ENCODE assay signal across 16 cellular contexts in the genomic region with DNA sequence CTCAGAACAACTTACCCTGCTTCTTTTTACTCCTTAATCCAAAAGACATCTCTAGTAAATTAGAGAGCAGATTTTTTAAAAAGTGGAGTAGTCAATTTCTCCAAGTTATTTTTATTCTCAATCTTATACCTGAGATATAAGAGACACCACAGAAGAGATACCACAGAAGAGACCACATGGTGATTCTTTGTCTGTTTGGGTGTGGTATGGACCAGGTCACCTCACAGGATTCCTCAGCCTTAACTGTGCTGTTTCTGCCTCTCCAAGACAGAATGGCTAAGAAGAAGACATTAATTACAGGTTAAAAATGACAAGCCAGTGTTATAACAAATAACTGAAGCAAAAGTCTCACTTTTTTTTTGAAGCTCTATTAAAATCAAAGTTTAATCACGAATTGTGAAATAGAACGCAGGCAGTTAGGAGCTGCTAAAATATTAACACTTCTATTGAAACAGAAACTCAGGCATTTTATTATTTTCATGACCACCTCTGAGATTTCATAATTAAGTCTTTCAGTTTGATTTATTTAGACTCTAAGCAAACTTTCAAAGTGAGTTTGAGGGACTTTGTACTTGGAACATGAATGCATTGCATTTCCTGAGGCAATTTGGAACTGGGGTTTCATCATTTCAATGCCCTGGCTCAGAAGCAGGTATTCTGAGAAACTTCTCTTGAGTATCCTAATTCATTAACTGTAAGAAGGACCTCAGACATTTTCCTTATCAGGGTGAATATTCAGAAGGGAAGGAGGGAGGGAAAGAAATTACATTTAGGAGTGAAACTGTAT.
"Had no signal": no experiment of that assay in that cellular context is flagged by ENCODE, and none has a peak within 500 bp of the region (broad histone marks: within the 10 kb centered on the region; RNA-seq: fewer than 3 reads in every experiment).

No MANE protein-coding gene starts in this region.

- H3K36me3 ChIP-seq: adrenal gland, prostate gland, upper lobe of right lung had no signal

- ATAC-seq: activated CD4-positive, CD25-positive, alpha-beta regulatory T cell treated with anti-CD3 and anti-CD28 coated beads, Interleukin-2, amount 50 U/mL, for 24 hours; left colon; natural killer cell treated with Interleukin-12 subunit alpha and Interleukin-12 subunit beta and Interleukin-15 and Interleukin-18, amount 100 ng/mL, for 72 hours; stimulated activated naive CD8-positive, alpha-beta T cell treated with anti-CD3 and anti-CD28 coated beads, Interleukin-15, amount 100 ng/mL, for 72 hours; upper lobe of right lung had no signal

- H3K27me3 ChIP-seq: adrenal gland, testis, upper lobe of right lung had no signal

- H3K4me3 ChIP-seq: adrenal gland, prostate gland, testis, upper lobe of right lung had no signal

- H3K27ac ChIP-seq: adrenal gland, prostate gland, testis, upper lobe of right lung had no signal

- H3K4me1 ChIP-seq: adrenal gland, prostate gland, testis, upper lobe of right lung had no signal

- H3K9me3 ChIP-seq: adrenal gland, prostate gland, testis, upper lobe of right lung had no signal

- DNase-seq: activated naive CD4-positive, alpha-beta T cell treated with anti-CD3 and anti-CD28 coated beads, Interleukin-2, amount 10 ng/mL, durations not matched to agents 7 days and 5 days; adrenal gland; cerebellar nuclear complex; dermis blood vessel endothelial cell; left colon; mammary epithelial cell; nucleus accumbens; stimulated activated CD4-positive, alpha-beta T cell treated with anti-CD3 and anti-CD28 coated beads, Interleukin-12 subunit alpha, Interleukin-12 subunit beta, amount 100 ng/mL, for 4 hours; stimulated activated CD8-positive, alpha-beta memory T cell treated with anti-CD3 and anti-CD28 coated beads, Interleukin-4, amount 100 ng/mL, for 48 hours; stimulated activated naive CD8-positive, alpha-beta T cell treated with anti-CD3 and anti-CD28 coated beads, Interleukin-15, amount 100 ng/mL, for 72 hours; T-helper 2 cell; testis; upper lobe of right lung had no signal
